Comparison of ENCODE assay signal across 13 cellular contexts in the genomic region with DNA sequence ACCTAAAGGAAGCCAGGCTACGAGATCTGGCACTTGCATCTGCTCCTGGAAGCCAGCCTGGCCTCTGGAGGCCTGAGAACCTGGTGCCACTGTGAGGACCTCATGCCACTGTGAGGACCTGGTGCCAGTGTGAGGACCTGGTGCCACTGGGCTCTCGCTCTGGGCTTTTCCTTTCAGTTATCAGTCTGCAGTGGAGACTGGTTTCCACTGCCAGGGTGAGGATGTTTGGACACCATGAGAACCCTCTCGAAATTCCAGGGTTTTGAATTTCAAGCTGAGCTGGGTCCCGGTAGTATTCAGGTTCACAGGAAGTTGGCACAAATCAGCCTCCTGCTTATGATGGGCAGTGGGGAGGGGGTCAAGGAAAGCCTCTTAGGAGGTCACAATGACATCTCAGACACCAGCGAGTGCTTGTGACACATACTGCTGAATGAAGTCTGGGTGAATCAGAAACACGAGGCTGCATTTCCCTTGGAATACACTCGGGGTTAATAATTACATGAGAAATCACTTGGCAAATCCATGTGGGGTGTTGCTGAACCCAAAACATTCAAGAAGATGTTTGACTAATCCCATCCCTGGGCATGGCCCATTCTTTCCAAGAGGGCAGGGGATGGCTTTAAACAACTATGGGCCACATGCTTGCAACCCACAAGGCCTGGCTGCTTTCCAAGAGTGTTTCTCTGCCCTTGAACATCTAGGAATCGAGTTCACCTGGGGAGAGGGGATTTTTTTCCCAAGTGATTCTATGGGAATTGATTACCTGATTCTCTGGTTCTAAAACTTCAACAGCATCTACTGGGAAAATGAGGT.
DNase-seq lines count a peak whose midpoint lies in the region; ATAC-seq, FAIRE-seq and TF ChIP-seq lines count a peak whose summit lies in the region.
"Had no signal": no experiment of that assay in that cellular context is flagged by ENCODE, and none has a peak within 500 bp of the region (broad histone marks: within the 10 kb centered on the region; RNA-seq: fewer than 3 reads in every experiment).

No MANE protein-coding gene starts in this region.

- POLR2A ChIA-PET in A549 (lab: Yijun Ruan, JAX) (no interaction called here), HepG2 (lab: Yijun Ruan, JAX) (no interaction called here)

- no peaks in the 10 kb centered on the region for H3K9me3 ChIP-seq in A549
- H3K9me3 ChIP-seq in HepG2 (ENCODE audit: low read length): no peaks in the 10 kb centered on the region

- H3K4me2 ChIP-seq in A549 (peak overlapping the region; percentile 62), HepG2 (ENCODE audit: low read depth, low read length) (no peak overlapping the region)

- ATAC-seq in A549: peak; percentile 68 to 70
- no peak for ATAC-seq in HepG2
- no peak for ATAC-seq in HG03520 (IDR thresholded peaks at IDR 0.05; ENCODE audit: unreplicated experiment)
- ATAC-seq: stimulated activated naive B cell treated with anti-CD40 and anti-IgM and Interleukin-4, amounts not matched to agents 10 μg/mL and 1 μg/mL and 100 μg/mL, for 72 hours had no signal

- in situ Hi-C loops in HepG2 (cut with HindIII; ENCODE audit: extremely low pct_ligation_motif_present, low pct_unique_long_range_greater_than_20kb): no loop called here

- H3K4me1 ChIP-seq in A549 (peaks cover 31% of the 10 kb centered on the region), HepG2 (ENCODE audit: insufficient read depth, low read length) (peaks cover 7% of the 10 kb centered on the region)

- H3K4me3 ChIP-seq in A549 (no peak overlapping the region), HepG2 (replicated peaks in 1 of 3; ENCODE audit: insufficient read depth in 1 of 3, low read depth in 2 of 3, low read length in 3 of 3) (no peak overlapping the region)

- peak in 1 of 2 experiments; percentile 34; a peak in 2 of 5 replicates for TF ChIP-seq RAD21 in A549 (conservative IDR thresholded peaks at IDR 0.05 in 1 of 2, IDR thresholded peaks at IDR 0.05 in 1 of 2)
- no peak for TF ChIP-seq RAD21 in HepG2 (CRISPR knock-in tag; IDR thresholded peaks at IDR 0.05)

- TF ChIP-seq POLR2A in A549 (IDR thresholded peaks at IDR 0.05; ENCODE audit: low read length): no peak
- no peak for TF ChIP-seq POLR2A in HepG2 (IDR thresholded peaks at IDR 0.05; ENCODE audit: insufficient read depth in 1 of 2, low read depth in 2 of 2, low read length in 2 of 2)

- no peaks in the 10 kb centered on the region for H4K20me1 ChIP-seq in HepG2 (ENCODE audit: insufficient read depth, low read length)

- BruUV-seq in HepG2 (replicated peaks; lab: Mats Ljungman, UMichigan): no TSS peak

- FAIRE-seq in A549 (lab: Jason Lieb, UNC) (peak; percentile 68), HepG2 (lab: Jason Lieb, UNC) (no peak)

- no peak for TF ChIP-seq CTCF in A549 (IDR thresholded peaks at IDR 0.05)
- TF ChIP-seq CTCF in HepG2 (CRISPR knock-in tag; IDR thresholded peaks at IDR 0.05): no peak

- intact Hi-C loops in HepG2 (cut with micrococcal nuclease; ENCODE audit: unreplicated experiment): no loop called here

- H3K79me2 ChIP-seq in HepG2 (ENCODE audit: insufficient read depth, low read length): no peaks in the 10 kb centered on the region

- WGBS in A549 (ENCODE audit: missing lambda C conversion rate): 34% methylated on average over 8 of the region's 8 CpGs
- 15% methylated on average over 7 of the region's 8 CpGs for WGBS in HepG2 (ENCODE audit: low lambda C conversion rate)

- CTCF ChIA-PET in A549 (lab: Yijun Ruan, JAX): interaction anchor here (0.5 to 1.3 kb wide), 3 partner anchors 23 to 142 kb away, joined by 3 to 5 read pairs (median 3); no protein-coding TSS in a partner anchor
- CTCF ChIA-PET in HepG2 (lab: Yijun Ruan, JAX; ENCODE audit: low intra/inter-chr PET ratio, low total read pairs): no interaction called here

- no peak overlapping the region for H3K9ac ChIP-seq in HepG2 (ENCODE audit: insufficient read depth, low read depth, low read length)

- no peaks in the 10 kb centered on the region for H3K36me3 ChIP-seq in HepG2 (replicated peaks in 1 of 2; ENCODE audit: control insufficient read depth in 1 of 2, insufficient read depth in 2 of 2, low read length in 2 of 2)

- H3K27ac ChIP-seq in A549 (peak overlapping the region; percentile 66 to 85), HepG2 (ENCODE audit: extremely low read length, insufficient read depth, low read length) (no peak overlapping the region)

- peaks cover 7 to 50% of the 10 kb centered on the region in 2 experiments for H3K27me3 ChIP-seq in HepG2 (ENCODE audit: control insufficient read depth in 1 of 2, insufficient read depth in 2 of 2, low read length in 2 of 2)

- no peak overlapping the region for H2AFZ ChIP-seq in HepG2 (ENCODE audit: low read length)

- TF ChIP-seq EP300 in A549 (IDR thresholded peaks at IDR 0.05) (0 out of 5 replicates have a peak, but pooled peaks have one; percentile 27 to 34), HepG2 (IDR thresholded peaks at IDR 0.05; ENCODE audit: low read depth in 2 of 2, low read length in 2 of 2) (no peak), HepG2 (CRISPR knock-in tag; IDR thresholded peaks at IDR 0.05; ENCODE audit: borderline replicate concordance) (no peak)

- DNase-seq in A549 (ENCODE audit: low read depth in 1 of 2, low spot score in 1 of 2) (peak; percentile 68 to 80), DMS153 treated with DMSO at 0.1 percent for 48 hours (lab: John Stamatoyannopoulos, UW; ENCODE audit: unreplicated experiment) (peak; percentile 7), amniotic epithelial cell (ENCODE audit: low read depth) (peak; percentile 2), HepG2 (ENCODE audit: low spot score) (peak; percentile 34), NCI-H1105 (lab: John Stamatoyannopoulos, UW) (no peak)
- no peak for DNase-seq in stimulated activated CD4-positive, alpha-beta T cell treated with anti-CD3 and anti-CD28 coated beads, Interleukin-2, amount 100 ng/mL, for 48 hours
- DNase-seq in activated naive CD4-positive, alpha-beta T cell treated with anti-CD3 and anti-CD28 coated beads, Interleukin-2, amount 50 U/mL, for 16 hours: no peak
- DNase-seq: activated CD4-positive, alpha-beta T cell treated with anti-CD3 and anti-CD28 coated beads, Interleukin-2, amount 50 U/mL, for 48 hours; CD4-positive, alpha-beta T cell; NCI-H1436; stimulated activated naive B cell treated with anti-CD40 and anti-IgM and Interleukin-4, amounts not matched to agents 10 μg/mL and 1 μg/mL and 100 μg/mL, for 72 hours; T-helper 1 cell had no signal

TF ChIP-seq in A549, 52 proteins besides CTCF, POLR2A, EP300 and RAD21 (continues in another document):
- no peak for TF ChIP-seq ESRRA (IDR thresholded peaks at IDR 0.05; ENCODE audit: borderline replicate concordance, low read length)
- TF ChIP-seq HES2 (IDR thresholded peaks at IDR 0.05): no peak
- no peak for TF ChIP-seq FOXS1 (CRISPR knock-in tag; IDR thresholded peaks at IDR 0.05)
- TF ChIP-seq SREBF2 (IDR thresholded peaks at IDR 0.05): no peak
- no peak for TF ChIP-seq HOXB5 (CRISPR knock-in tag; IDR thresholded peaks at IDR 0.05)
- 0 out of 2 replicates have a peak, but pooled peaks have one; percentile 13 for TF ChIP-seq NPAS2 (CRISPR knock-in tag; IDR thresholded peaks at IDR 0.05; ENCODE audit: borderline replicate concordance)
- no peak for TF ChIP-seq CHD2 (IDR thresholded peaks at IDR 0.05; ENCODE audit: low read length, partially characterized antibody)
- TF ChIP-seq, protein P1, sequence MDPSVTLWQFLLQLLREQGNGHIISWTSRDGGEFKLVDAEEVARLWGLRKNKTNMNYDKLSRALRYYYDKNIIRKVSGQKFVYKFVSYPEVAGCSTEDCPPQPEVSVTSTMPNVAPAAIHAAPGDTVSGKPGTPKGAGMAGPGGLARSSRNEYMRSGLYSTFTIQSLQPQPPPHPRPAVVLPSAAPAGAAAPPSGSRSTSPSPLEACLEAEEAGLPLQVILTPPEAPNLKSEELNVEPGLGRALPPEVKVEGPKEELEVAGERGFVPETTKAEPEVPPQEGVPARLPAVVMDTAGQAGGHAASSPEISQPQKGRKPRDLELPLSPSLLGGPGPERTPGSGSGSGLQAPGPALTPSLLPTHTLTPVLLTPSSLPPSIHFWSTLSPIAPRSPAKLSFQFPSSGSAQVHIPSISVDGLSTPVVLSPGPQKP (IDR thresholded peaks at IDR 0.05; ENCODE audit: low read depth, low read length): no peak
- TF ChIP-seq JUN (IDR thresholded peaks at IDR 0.05): peak in 1 of 2 experiments; percentile 41; a peak in 1 of 5 replicates

TF ChIP-seq in HepG2, 621 proteins besides CTCF, POLR2A, EP300 and RAD21:
- TF ChIP-seq NFATC3 (CRISPR knock-in tag; IDR thresholded peaks at IDR 0.05) (no peak), KDM5A (IDR thresholded peaks at IDR 0.05; ENCODE audit: borderline replicate concordance, low read length) (no peak), ZNF350 (CRISPR knock-in tag; IDR thresholded peaks at IDR 0.05; ENCODE audit: borderline replicate concordance, low read depth) (no peak), BCL6 (CRISPR knock-in tag; IDR thresholded peaks at IDR 0.05) (peak; percentile 85), CAMTA2 (CRISPR knock-in tag; IDR thresholded peaks at IDR 0.05; ENCODE audit: borderline replicate concordance) (no peak), ZNF552 (CRISPR knock-in tag; IDR thresholded peaks at IDR 0.05; ENCODE audit: borderline replicate concordance) (no peak)
- TF ChIP-seq, protein P2, sequence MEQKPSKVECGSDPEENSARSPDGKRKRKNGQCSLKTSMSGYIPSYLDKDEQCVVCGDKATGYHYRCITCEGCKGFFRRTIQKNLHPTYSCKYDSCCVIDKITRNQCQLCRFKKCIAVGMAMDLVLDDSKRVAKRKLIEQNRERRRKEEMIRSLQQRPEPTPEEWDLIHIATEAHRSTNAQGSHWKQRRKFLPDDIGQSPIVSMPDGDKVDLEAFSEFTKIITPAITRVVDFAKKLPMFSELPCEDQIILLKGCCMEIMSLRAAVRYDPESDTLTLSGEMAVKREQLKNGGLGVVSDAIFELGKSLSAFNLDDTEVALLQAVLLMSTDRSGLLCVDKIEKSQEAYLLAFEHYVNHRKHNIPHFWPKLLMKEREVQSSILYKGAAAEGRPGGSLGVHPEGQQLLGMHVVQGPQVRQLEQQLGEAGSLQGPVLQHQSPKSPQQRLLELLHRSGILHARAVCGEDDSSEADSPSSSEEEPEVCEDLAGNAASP (CRISPR knock-in tag; IDR thresholded peaks at IDR 0.05; ENCODE audit: borderline replicate concordance): peak; percentile 13; the same call in 1 of the 2 replicates

Comparison
In these comparisons a context has a peak if more than half of its experiments do, and no peak if none do; other contexts are left out.
1. ATAC-seq: peak in A549 (2 of 2); none in HepG2 (single experiment) and HG03520 (single experiment).
2. DNase-seq: peak in A549 (2 of 2), DMS153 treated with DMSO at 0.1 percent for 48 hours (single experiment), amniotic epithelial cell (single experiment) and HepG2 (single experiment); none in NCI-H1105 (single experiment), stimulated activated CD4-positive, alpha-beta T cell treated with anti-CD3 and anti-CD28 coated beads, Interleukin-2, amount 100 ng/mL, for 48 hours (0 of 2) and activated naive CD4-positive, alpha-beta T cell treated with anti-CD3 and anti-CD28 coated beads, Interleukin-2, amount 50 U/mL, for 16 hours (single experiment).
3. Of the 38 proteins assayed by ChIP-seq in both HepG2 and A549: peak only in HepG2: none; only in A549: EP300, FOSL2, JUNB, MAX, MYC, NPAS2 and 1 more; in both: none; in neither: 29; mixed calls (peak in some experiments, not most) for 2.